8 cellular contexts compared by ENCODE assay signal in the genomic region with DNA sequence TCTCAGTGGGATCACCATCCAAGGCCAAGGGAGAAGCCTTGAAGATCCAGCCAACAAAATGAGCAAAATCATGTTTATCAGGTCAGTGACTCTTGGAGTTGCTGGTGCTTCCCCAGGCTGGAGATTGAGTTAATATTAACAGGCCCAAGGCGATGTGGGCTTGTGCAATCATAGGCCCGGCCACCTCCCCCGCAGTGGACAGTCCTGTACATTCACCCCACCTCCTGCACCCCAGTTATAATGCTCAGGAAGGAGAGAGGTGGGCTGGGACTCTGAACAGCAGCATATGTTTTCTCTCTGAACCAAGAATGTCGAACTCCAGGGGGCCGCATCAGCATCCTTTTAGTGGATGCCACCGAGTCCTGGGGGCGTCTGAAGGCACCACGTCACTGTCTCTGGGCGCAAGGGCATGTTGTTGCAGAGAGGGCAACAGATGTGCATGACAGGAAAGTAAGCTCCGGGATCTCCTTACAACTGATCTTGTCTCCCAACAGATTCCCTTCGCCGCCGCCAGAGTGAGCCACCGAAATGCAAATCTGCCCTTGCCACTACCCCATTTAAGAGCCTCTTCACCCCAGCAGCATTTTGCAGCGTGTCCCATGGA. TPM values are rescaled to one million over a fixed set of nuclear protein-coding genes. Genes with fewer than 3 reads are reported as not detected.
A peak's percentile ranks its signal among the peaks of the same experiment; 100 is the strongest.
DNase-seq lines count a peak whose midpoint lies in the region; ATAC-seq and TF ChIP-seq lines count a peak whose summit lies in the region.

No MANE protein-coding gene starts in this region.

- H3K27ac ChIP-seq in neutrophil: no peak overlapping the region

- peaks cover 0 to 5% (median 0%) of the 10 kb centered on the region in 6 donors for H3K9me3 Mint-ChIP-seq in immature natural killer cell

- H3K4me1 ChIP-seq in neutrophil (ENCODE audit: control insufficient read depth in 1 of 2, insufficient read depth in 1 of 2, low read depth in 1 of 2, low read length in 1 of 2): no peaks in the 10 kb centered on the region

- H3K36me3 ChIP-seq in neutrophil: no peaks in the 10 kb centered on the region

- H3K4me3 Mint-ChIP-seq in immature natural killer cell: no peak overlapping the region

- peak; percentile 68 for TF ChIP-seq CTCF in neutrophil (IDR thresholded peaks at IDR 0.05)

- H3K4me1 Mint-ChIP-seq in immature natural killer cell: no peaks in the 10 kb centered on the region

- DNase-seq in GF-D8 (lab: John Stamatoyannopoulos, UW) (peak; percentile 2), NCI-H1694 treated with DMSO at 0.1 percent for 48 hours (lab: John Stamatoyannopoulos, UW) (peak; percentile 82), fibroblast of peridontal ligament (ENCODE audit: extremely low read depth) (peak; percentile 67), SW 1271 (lab: John Stamatoyannopoulos, UW) (no peak), immature natural killer cell (no peak), SHP77 (lab: John Stamatoyannopoulos, UW) (no peak)

- no peaks in the 10 kb centered on the region for H3K36me3 Mint-ChIP-seq in immature natural killer cell

- no peak for ATAC-seq in HG02884 (IDR thresholded peaks at IDR 0.05; ENCODE audit: unreplicated experiment)

- peaks cover 74% of the 10 kb centered on the region for H3K27me3 ChIP-seq in neutrophil

- peaks cover 5 to 10% (median 9%) of the 10 kb centered on the region in 3 donors for H3K27me3 Mint-ChIP-seq in immature natural killer cell (ENCODE audit: low read depth in 3 of 3)

- no peaks in the 10 kb centered on the region for H3K9me3 ChIP-seq in neutrophil

- no peak overlapping the region for H3K27ac Mint-ChIP-seq in immature natural killer cell

- no peak overlapping the region for H3K4me3 ChIP-seq in neutrophil (ENCODE audit: low read depth in 1 of 2, low read length in 1 of 2)

RNA-seq across cellular contexts. Expression of a gene that starts 11.2 kb away (rescaled TPM):
- polyA plus RNA-seq in immature natural killer cell: not detected

RNA-seq across cellular contexts. Expression of a gene that starts 32.2 kb away (rescaled TPM):
- not detected for polyA plus RNA-seq in immature natural killer cell

RNA-seq across cellular contexts. Expression of a gene that starts 33.1 kb away (rescaled TPM):
- 1 to 10 TPM; 1.7 to 5.5 (median 3.0) TPM for polyA plus RNA-seq in immature natural killer cell

Comparison
In these comparisons a context has a peak if more than half of its experiments do, and no peak if none do; other contexts are left out.
1. DNase-seq: peak in GF-D8 (single experiment), NCI-H1694 treated with DMSO at 0.1 percent for 48 hours (single experiment) and fibroblast of peridontal ligament (single experiment); none in SW 1271 (0 of 2), immature natural killer cell (0 of 3) and SHP77 (0 of 2).